In the genomic region with DNA sequence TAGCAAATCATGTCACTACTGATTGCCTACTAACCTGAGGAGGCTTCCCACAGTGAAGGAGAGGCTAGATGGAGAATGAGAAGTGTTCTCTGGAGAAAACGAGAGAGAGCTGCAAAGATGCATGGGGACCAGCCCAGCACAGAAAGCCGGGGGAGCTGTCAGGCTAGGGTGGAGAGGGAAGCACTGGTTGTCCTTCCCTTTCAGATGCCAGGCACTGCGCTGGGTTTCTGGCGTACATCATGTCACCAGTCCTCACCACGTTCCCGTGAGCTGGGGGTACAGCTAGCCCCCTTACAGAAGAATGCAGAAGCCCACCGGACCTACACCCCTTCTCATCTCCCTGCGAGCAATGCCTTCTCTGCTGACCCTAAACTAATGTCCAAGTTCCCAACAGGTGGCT, we compare ENCODE assay signal across 2 cellular contexts.
TF ChIP-seq lines count a peak whose summit lies in the region.

No MANE protein-coding gene starts in this region.

TF ChIP-seq in A549, 52 proteins besides CTCF, POLR2A, EP300 and RAD21:
- TF ChIP-seq, protein P1, sequence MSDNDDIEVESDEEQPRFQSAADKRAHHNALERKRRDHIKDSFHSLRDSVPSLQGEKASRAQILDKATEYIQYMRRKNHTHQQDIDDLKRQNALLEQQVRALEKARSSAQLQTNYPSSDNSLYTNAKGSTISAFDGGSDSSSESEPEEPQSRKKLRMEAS (IDR thresholded peaks at IDR 0.05), result no peak
- TF ChIP-seq NPAS2 (CRISPR knock-in tag; IDR thresholded peaks at IDR 0.05; ENCODE audit: borderline replicate concordance), result no peak
- TF ChIP-seq ATOH8 (CRISPR knock-in tag; IDR thresholded peaks at IDR 0.05; ENCODE audit: low read depth), result no peak
- TF ChIP-seq, protein P2, sequence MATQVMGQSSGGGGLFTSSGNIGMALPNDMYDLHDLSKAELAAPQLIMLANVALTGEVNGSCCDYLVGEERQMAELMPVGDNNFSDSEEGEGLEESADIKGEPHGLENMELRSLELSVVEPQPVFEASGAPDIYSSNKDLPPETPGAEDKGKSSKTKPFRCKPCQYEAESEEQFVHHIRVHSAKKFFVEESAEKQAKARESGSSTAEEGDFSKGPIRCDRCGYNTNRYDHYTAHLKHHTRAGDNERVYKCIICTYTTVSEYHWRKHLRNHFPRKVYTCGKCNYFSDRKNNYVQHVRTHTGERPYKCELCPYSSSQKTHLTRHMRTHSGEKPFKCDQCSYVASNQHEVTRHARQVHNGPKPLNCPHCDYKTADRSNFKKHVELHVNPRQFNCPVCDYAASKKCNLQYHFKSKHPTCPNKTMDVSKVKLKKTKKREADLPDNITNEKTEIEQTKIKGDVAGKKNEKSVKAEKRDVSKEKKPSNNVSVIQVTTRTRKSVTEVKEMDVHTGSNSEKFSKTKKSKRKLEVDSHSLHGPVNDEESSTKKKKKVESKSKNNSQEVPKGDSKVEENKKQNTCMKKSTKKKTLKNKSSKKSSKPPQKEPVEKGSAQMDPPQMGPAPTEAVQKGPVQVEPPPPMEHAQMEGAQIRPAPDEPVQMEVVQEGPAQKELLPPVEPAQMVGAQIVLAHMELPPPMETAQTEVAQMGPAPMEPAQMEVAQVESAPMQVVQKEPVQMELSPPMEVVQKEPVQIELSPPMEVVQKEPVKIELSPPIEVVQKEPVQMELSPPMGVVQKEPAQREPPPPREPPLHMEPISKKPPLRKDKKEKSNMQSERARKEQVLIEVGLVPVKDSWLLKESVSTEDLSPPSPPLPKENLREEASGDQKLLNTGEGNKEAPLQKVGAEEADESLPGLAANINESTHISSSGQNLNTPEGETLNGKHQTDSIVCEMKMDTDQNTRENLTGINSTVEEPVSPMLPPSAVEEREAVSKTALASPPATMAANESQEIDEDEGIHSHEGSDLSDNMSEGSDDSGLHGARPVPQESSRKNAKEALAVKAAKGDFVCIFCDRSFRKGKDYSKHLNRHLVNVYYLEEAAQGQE (IDR thresholded peaks at IDR 0.05), result no peak
- TF ChIP-seq, protein P3, sequence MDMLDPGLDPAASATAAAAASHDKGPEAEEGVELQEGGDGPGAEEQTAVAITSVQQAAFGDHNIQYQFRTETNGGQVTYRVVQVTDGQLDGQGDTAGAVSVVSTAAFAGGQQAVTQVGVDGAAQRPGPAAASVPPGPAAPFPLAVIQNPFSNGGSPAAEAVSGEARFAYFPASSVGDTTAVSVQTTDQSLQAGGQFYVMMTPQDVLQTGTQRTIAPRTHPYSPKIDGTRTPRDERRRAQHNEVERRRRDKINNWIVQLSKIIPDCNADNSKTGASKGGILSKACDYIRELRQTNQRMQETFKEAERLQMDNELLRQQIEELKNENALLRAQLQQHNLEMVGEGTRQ (IDR thresholded peaks at IDR 0.05), result no peak
- TF ChIP-seq RCOR1 (IDR thresholded peaks at IDR 0.05; ENCODE audit: low read depth, low read length), result no peak
- TF ChIP-seq HOXB13 (CRISPR knock-in tag; IDR thresholded peaks at IDR 0.05; ENCODE audit: low read depth), result no peak
- TF ChIP-seq MYC (IDR thresholded peaks at IDR 0.05; ENCODE audit: borderline replicate concordance, low read length), result no peak
- no peak for TF ChIP-seq NFE2L2 (conservative IDR thresholded peaks at IDR 0.05; ENCODE audit: low read length)
- no peak for TF ChIP-seq EHF (CRISPR knock-in tag; IDR thresholded peaks at IDR 0.05)
- TF ChIP-seq HEYL (CRISPR knock-in tag; IDR thresholded peaks at IDR 0.05), result no peak
- TF ChIP-seq JUN (IDR thresholded peaks at IDR 0.05), result no peak
- TF ChIP-seq PHF8 (IDR thresholded peaks at IDR 0.05; ENCODE audit: borderline replicate concordance, low read depth), result no peak
- TF ChIP-seq, protein P4, sequence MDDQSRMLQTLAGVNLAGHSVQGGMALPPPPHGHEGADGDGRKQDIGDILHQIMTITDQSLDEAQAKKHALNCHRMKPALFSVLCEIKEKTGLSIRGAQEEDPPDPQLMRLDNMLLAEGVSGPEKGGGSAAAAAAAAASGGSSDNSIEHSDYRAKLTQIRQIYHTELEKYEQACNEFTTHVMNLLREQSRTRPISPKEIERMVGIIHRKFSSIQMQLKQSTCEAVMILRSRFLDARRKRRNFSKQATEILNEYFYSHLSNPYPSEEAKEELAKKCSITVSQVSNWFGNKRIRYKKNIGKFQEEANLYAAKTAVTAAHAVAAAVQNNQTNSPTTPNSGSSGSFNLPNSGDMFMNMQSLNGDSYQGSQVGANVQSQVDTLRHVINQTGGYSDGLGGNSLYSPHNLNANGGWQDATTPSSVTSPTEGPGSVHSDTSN (IDR thresholded peaks at IDR 0.05), result no peak
- TF ChIP-seq NR3C1 (IDR thresholded peaks at IDR 0.05), result no peak
- no peak for TF ChIP-seq ZNF302 (CRISPR knock-in tag; IDR thresholded peaks at IDR 0.05)
- no peak for TF ChIP-seq CHD4 (IDR thresholded peaks at IDR 0.05; ENCODE audit: borderline replicate concordance)
- TF ChIP-seq CBX2 (IDR thresholded peaks at IDR 0.05; ENCODE audit: borderline replicate concordance, low read depth), result no peak
- TF ChIP-seq, protein P5, sequence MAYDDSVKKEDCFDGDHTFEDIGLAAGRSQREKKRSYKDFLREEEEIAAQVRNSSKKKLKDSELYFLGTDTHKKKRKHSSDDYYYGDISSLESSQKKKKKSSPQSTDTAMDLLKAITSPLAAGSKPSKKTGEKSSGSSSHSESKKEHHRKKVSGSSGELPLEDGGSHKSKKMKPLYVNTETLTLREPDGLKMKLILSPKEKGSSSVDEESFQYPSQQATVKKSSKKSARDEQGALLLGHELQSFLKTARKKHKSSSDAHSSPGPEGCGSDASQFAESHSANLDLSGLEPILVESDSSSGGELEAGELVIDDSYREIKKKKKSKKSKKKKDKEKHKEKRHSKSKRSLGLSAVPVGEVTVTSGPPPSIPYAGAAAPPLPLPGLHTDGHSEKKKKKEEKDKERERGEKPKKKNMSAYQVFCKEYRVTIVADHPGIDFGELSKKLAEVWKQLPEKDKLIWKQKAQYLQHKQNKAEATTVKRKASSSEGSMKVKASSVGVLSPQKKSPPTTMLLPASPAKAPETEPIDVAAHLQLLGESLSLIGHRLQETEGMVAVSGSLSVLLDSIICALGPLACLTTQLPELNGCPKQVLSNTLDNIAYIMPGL (CRISPR knock-in tag; IDR thresholded peaks at IDR 0.05; ENCODE audit: borderline replicate concordance), result no peak

TF ChIP-seq in IMR-90, 13 proteins besides CTCF, POLR2A, EP300 and RAD21:
- TF ChIP-seq ELK1 (IDR thresholded peaks at IDR 0.05; ENCODE audit: borderline replicate concordance, low read depth, low read length), result no peak
- no peak for TF ChIP-seq RCOR1 (IDR thresholded peaks at IDR 0.05; ENCODE audit: insufficient replicate concordance, low read length)
- no peak for TF ChIP-seq BHLHE40 (IDR thresholded peaks at IDR 0.05; ENCODE audit: low read depth, low read length)
- TF ChIP-seq SMC3 (IDR thresholded peaks at IDR 0.05; ENCODE audit: low read depth, low read length), result no peak
- TF ChIP-seq MXI1 (IDR thresholded peaks at IDR 0.05; ENCODE audit: borderline replicate concordance, low read depth, low read length), result no peak
- no peak for TF ChIP-seq MAFK (IDR thresholded peaks at IDR 0.05; ENCODE audit: low read depth, low read length)
